30 cellular contexts compared by ENCODE assay signal in genomic region chr14:90294872-90295271, GRCh38. TPM values are rescaled to one million over a fixed set of nuclear protein-coding genes. Genes with fewer than 3 reads are reported as not detected.
A peak's percentile ranks its signal among the peaks of the same experiment; 100 is the strongest.
DNase-seq lines count a peak whose midpoint lies in the region; ATAC-seq, FAIRE-seq and TF ChIP-seq lines count a peak whose summit lies in the region.
"Had no signal": no experiment of that assay in that cellular context is flagged by ENCODE, and none has a peak within 500 bp of the region (broad histone marks: within the 10 kb centered on the region; RNA-seq: fewer than 3 reads in every experiment).

No MANE protein-coding gene starts in this region.

- no peak overlapping the region for H4K91ac ChIP-seq in mesenchymal stem cell (ENCODE audit: low read length)

- H3K4me2 ChIP-seq in mesenchymal stem cell (ENCODE audit: low read length, poor library complexity, severe bottlenecking) (no peak overlapping the region), osteoblast (ENCODE audit: insufficient read depth, low read length) (no peak overlapping the region), PC-9 (no peak overlapping the region)
- H3K4me2 ChIP-seq: hepatocyte had no signal

- H3K27ac ChIP-seq in mesenchymal stem cell (ENCODE audit: low read length, poor library complexity, severe bottlenecking) (no peak overlapping the region), osteoblast (ENCODE audit: low read depth, low read length) (no peak overlapping the region), PC-9 (no peak overlapping the region)
- H3K27ac ChIP-seq: body of pancreas, gastrocnemius medialis, hepatocyte, left ventricle myocardium inferior, ovary, SK-N-MC, suprapubic skin, uterus had no signal

- H3K14ac ChIP-seq in mesenchymal stem cell (ENCODE audit: low read length in 2 of 2): no peak overlapping the region

- TF ChIP-seq POLR2A in NB4 (IDR thresholded peaks at IDR 0.05; ENCODE audit: extremely low read depth, insufficient read length): no peak

- H2BK120ac ChIP-seq in mesenchymal stem cell (ENCODE audit: low read depth, low read length): no peak overlapping the region

- peaks cover 7% of the 10 kb centered on the region for H3K36me3 Mint-ChIP-seq in T-helper 17 cell (ENCODE audit: low read depth)
- peaks cover 52% of the 10 kb centered on the region for H3K36me3 Mint-ChIP-seq in effector memory CD8-positive, alpha-beta T cell (ENCODE audit: insufficient read depth)

- no peak for TF ChIP-seq CTCF in NB4 (IDR thresholded peaks at IDR 0.05; ENCODE audit: low read depth, low read length)
- TF ChIP-seq CTCF in osteoblast (IDR thresholded peaks at IDR 0.05; ENCODE audit: extremely low read depth, low read depth, low read length): no peak
- TF ChIP-seq CTCF in PC-9 (conservative IDR thresholded peaks at IDR 0.05): no peak

- H3K4ac ChIP-seq in mesenchymal stem cell (ENCODE audit: low read depth in 1 of 2, low read length in 2 of 2): no peak overlapping the region

- peaks cover 32% of the 10 kb centered on the region for H3K79me1 ChIP-seq in mesenchymal stem cell (replicated peaks; ENCODE audit: low read length, poor library complexity, severe bottlenecking)

- CTCF ChIA-PET in PC-9 (lab: Charles Lee): interaction anchor here (0.5 kb wide), 1 partner anchor 318 kb away, joined by 3 read pairs; no protein-coding TSS in a partner anchor

- no peak overlapping the region for H2BK15ac ChIP-seq in mesenchymal stem cell (ENCODE audit: low read depth, poor library complexity, severe bottlenecking)

- no peak for FAIRE-seq in GM19239 (lab: Jason Lieb, UNC)

- H3K9ac ChIP-seq in mesenchymal stem cell (ENCODE audit: low read length): no peak overlapping the region

- H3K9me3 Mint-ChIP-seq in effector memory CD8-positive, alpha-beta T cell: no peaks in the 10 kb centered on the region
- H3K9me3 Mint-ChIP-seq: immature natural killer cell; mesothelial cell of epicardium; natural killer cell treated with Interleukin-12 subunit alpha and Interleukin-12 subunit beta and Interleukin-15 and Interleukin-18, amount 100 ng/mL, for 72 hours; stimulated activated memory B cell treated with anti-CD40 and anti-IgM and Interleukin-4, amounts not matched to agents 10 μg/mL and 1 μg/mL and 100 μg/mL, for 72 hours had no signal

- H2BK5ac ChIP-seq in mesenchymal stem cell (ENCODE audit: low read depth, low read length, poor library complexity, severe bottlenecking): no peak overlapping the region

- H3K9me2 ChIP-seq in PC-9 (ENCODE audit: insufficient read depth): no peaks in the 10 kb centered on the region

- no peaks in the 10 kb centered on the region for H3K4me1 ChIP-seq in mesenchymal stem cell (ENCODE audit: control insufficient read depth, insufficient read depth, low read depth, low read length)
- peaks cover 13% of the 10 kb centered on the region for H3K4me1 ChIP-seq in osteoblast (ENCODE audit: insufficient read depth, low read length)
- H3K4me1 ChIP-seq in PC-9 (replicated peaks; ENCODE audit: insufficient read depth): no peaks in the 10 kb centered on the region
- H3K4me1 ChIP-seq: body of pancreas, suprapubic skin had no signal

- no peak overlapping the region for H4K8ac ChIP-seq in mesenchymal stem cell (ENCODE audit: low read length)

- H2AFZ ChIP-seq in mesenchymal stem cell (ENCODE audit: low read depth, low read length) (no peak overlapping the region), osteoblast (ENCODE audit: low read length) (no peak overlapping the region), PC-9 (no peak overlapping the region)
- H2AFZ ChIP-seq: hepatocyte had no signal

- H3K18ac ChIP-seq in mesenchymal stem cell (ENCODE audit: low read depth in 1 of 2, low read length in 2 of 2): no peak overlapping the region

- intact Hi-C loops in PC-9 (cut with micrococcal nuclease; ENCODE audit: unreplicated experiment): no loop called here

- no peak overlapping the region for H2BK12ac ChIP-seq in mesenchymal stem cell (ENCODE audit: low read length in 2 of 2)

- H3K36me3 ChIP-seq in mesenchymal stem cell (ENCODE audit: control insufficient read depth in 1 of 2, insufficient read depth in 2 of 2, low read depth in 1 of 2, low read length in 2 of 2) (peaks cover 38 to 85% of the 10 kb centered on the region in 2 experiments), osteoblast (ENCODE audit: insufficient read depth, low read length) (peaks cover 32% of the 10 kb centered on the region), PC-9 (ENCODE audit: low read depth) (no peaks in the 10 kb centered on the region)
- H3K36me3 ChIP-seq: ovary, uterus had no signal

- no peaks in the 10 kb centered on the region for H3K9me3 ChIP-seq in T-helper 17 cell (ENCODE audit: control insufficient read depth, low read length, poor library complexity, severe bottlenecking)
- no peaks in the 10 kb centered on the region for H3K9me3 ChIP-seq in mesenchymal stem cell (ENCODE audit: control insufficient read depth, low read length)
- no peaks in the 10 kb centered on the region for H3K9me3 ChIP-seq in osteoblast (ENCODE audit: low read depth, low read length)
- no peaks in the 10 kb centered on the region for H3K9me3 ChIP-seq in PC-9 (ENCODE audit: insufficient read depth, low read depth)
- H3K9me3 ChIP-seq: body of pancreas, gastrocnemius medialis, left ventricle myocardium inferior, ovary, suprapubic skin, uterus had no signal

- no peaks in the 10 kb centered on the region for H3F3A ChIP-seq in PC-9 (ENCODE audit: insufficient read depth, low read depth)

- no peak for ATAC-seq in T-helper 17 cell
- no peak for ATAC-seq in effector memory CD8-positive, alpha-beta T cell (replicated peaks)
- ATAC-seq: body of pancreas; esophagus mucosa; gastrocnemius medialis; stimulated activated memory B cell treated with anti-CD40 and anti-IgM and Interleukin-4, amounts not matched to agents 10 μg/mL and 1 μg/mL and 100 μg/mL, for 72 hours had no signal

- H3K27me3 ChIP-seq in mesenchymal stem cell (ENCODE audit: control insufficient read depth in 1 of 2, insufficient read depth in 1 of 2, low read length in 2 of 2) (no peaks in the 10 kb centered on the region), osteoblast (ENCODE audit: insufficient read depth, low read length) (no peaks in the 10 kb centered on the region), PC-9 (ENCODE audit: insufficient read depth, low read depth) (no peaks in the 10 kb centered on the region)
- H3K27me3 ChIP-seq: body of pancreas, gastrocnemius medialis, hepatocyte, ovary, suprapubic skin, uterus had no signal

- no TSS peak for BruUV-seq in PC-9 (replicated peaks; lab: Mats Ljungman, UMichigan)

- POLR2A ChIA-PET in PC-9 (lab: Charles Lee; ENCODE audit: unreplicated experiment): no interaction called here

- H4K20me1 ChIP-seq in osteoblast (ENCODE audit: insufficient read depth, low read length) (no peaks in the 10 kb centered on the region), PC-9 (ENCODE audit: insufficient read depth) (no peaks in the 10 kb centered on the region)

- H3K27me3 Mint-ChIP-seq in T-helper 17 cell: no peaks in the 10 kb centered on the region
- H3K27me3 Mint-ChIP-seq in effector memory CD8-positive, alpha-beta T cell: no peaks in the 10 kb centered on the region
- H3K27me3 Mint-ChIP-seq: natural killer cell treated with Interleukin-12 subunit alpha and Interleukin-12 subunit beta and Interleukin-15 and Interleukin-18, amount 100 ng/mL, for 72 hours; stimulated activated memory B cell treated with anti-CD40 and anti-IgM and Interleukin-4, amounts not matched to agents 10 μg/mL and 1 μg/mL and 100 μg/mL, for 72 hours had no signal

- H3K23ac ChIP-seq in mesenchymal stem cell (ENCODE audit: low read length in 2 of 2): peak overlapping the region in 1 of 2 experiments; percentile 53

- peaks cover 3% of the 10 kb centered on the region for H3K4me1 Mint-ChIP-seq in T-helper 17 cell
- H3K4me1 Mint-ChIP-seq in effector memory CD8-positive, alpha-beta T cell (ENCODE audit: low read depth in 2 of 2): no peaks in the 10 kb centered on the region
- H3K4me1 Mint-ChIP-seq: immature natural killer cell; mesothelial cell of epicardium; stimulated activated memory B cell treated with anti-CD40 and anti-IgM and Interleukin-4, amounts not matched to agents 10 μg/mL and 1 μg/mL and 100 μg/mL, for 72 hours had no signal

- H3K27ac Mint-ChIP-seq in T-helper 17 cell: peak overlapping the region; percentile 6
- H3K27ac Mint-ChIP-seq in effector memory CD8-positive, alpha-beta T cell: no peak overlapping the region
- H3K27ac Mint-ChIP-seq: immature natural killer cell; mesothelial cell of epicardium; natural killer cell treated with Interleukin-12 subunit alpha and Interleukin-12 subunit beta and Interleukin-15 and Interleukin-18, amount 100 ng/mL, for 72 hours; stimulated activated memory B cell treated with anti-CD40 and anti-IgM and Interleukin-4, amounts not matched to agents 10 μg/mL and 1 μg/mL and 100 μg/mL, for 72 hours had no signal

- H3K4me3 Mint-ChIP-seq in T-helper 17 cell: no peak overlapping the region
- no peak overlapping the region for H3K4me3 Mint-ChIP-seq in effector memory CD8-positive, alpha-beta T cell
- H3K4me3 Mint-ChIP-seq: immature natural killer cell; mesothelial cell of epicardium; natural killer cell treated with Interleukin-12 subunit alpha and Interleukin-12 subunit beta and Interleukin-15 and Interleukin-18, amount 100 ng/mL, for 72 hours; stimulated activated memory B cell treated with anti-CD40 and anti-IgM and Interleukin-4, amounts not matched to agents 10 μg/mL and 1 μg/mL and 100 μg/mL, for 72 hours had no signal

- H3K4me3 ChIP-seq in NB4 (ENCODE audit: low read depth, low read length): no peak overlapping the region
- H3K4me3 ChIP-seq in mesenchymal stem cell (ENCODE audit: insufficient read depth in 1 of 2, low read depth in 1 of 2, low read length in 2 of 2): no peak overlapping the region
- no peak overlapping the region for H3K4me3 ChIP-seq in osteoblast (ENCODE audit: insufficient read depth, low read length)
- no peak overlapping the region for H3K4me3 ChIP-seq in PC-9
- H3K4me3 ChIP-seq: body of pancreas, gastrocnemius medialis, hepatocyte, left ventricle myocardium inferior, ovary, SK-N-MC, suprapubic skin, uterus had no signal

- WGBS in mesenchymal stem cell: 100% methylated on average over 1 of the region's 2 CpGs

- H2AK5ac ChIP-seq in mesenchymal stem cell (ENCODE audit: low read length, severe bottlenecking): no peak overlapping the region

- H3K79me2 ChIP-seq in osteoblast (ENCODE audit: insufficient read depth, low read length): no peaks in the 10 kb centered on the region
- H3K79me2 ChIP-seq in PC-9 (ENCODE audit: low read depth): no peaks in the 10 kb centered on the region
- H3K79me2 ChIP-seq: hepatocyte had no signal

- DNase-seq in GF-D8 (lab: John Stamatoyannopoulos, UW): peak; percentile 76
- peak; percentile 79 for DNase-seq in NB4 (ENCODE audit: low read depth)
- no peak for DNase-seq in T-helper 17 cell
- peak; percentile 47 for DNase-seq in mesenchymal stem cell
- DNase-seq in effector memory CD8-positive, alpha-beta T cell: no peak
- DNase-seq in osteoblast (ENCODE audit: insufficient read length, low spot score, missing footprints): no peak
- DNase-seq in PC-9: no peak
- no peak for DNase-seq in GM19239 (ENCODE audit: insufficient read length, low spot score)
- DNase-seq: activated CD4-positive, alpha-beta T cell treated with anti-CD3 and anti-CD28 coated beads, Interleukin-2, amount 50 U/mL, for 1 hour; activated gamma-delta T cell; body of pancreas; C1 segment of cervical spinal cord; cerebellar nuclear complex; effector memory CD4-positive, alpha-beta T cell; gastrocnemius medialis; HCEC 1CT; immature natural killer cell; left ventricle myocardium inferior; NCI-H1436; ovary; retina; stimulated activated CD4-positive, alpha-beta T cell treated with anti-CD3 and anti-CD28 coated beads, Interleukin-4, amount 100 ng/mL, for 1 hour; uterus had no signal

RNA-seq across cellular contexts. Expression of gene NRDE2, which starts 36.9 kb away (rescaled TPM):
- total RNA-seq in T-helper 17 cell (10 to 100 TPM; 18.6 to 21.5 TPM), osteoblast (10.3 and 11.2 TPM in 2 replicates), PC-9 (2021) (6.5 and 10.1 TPM in 2 replicates)
- polyA plus RNA-seq in mesenchymal stem cell (2013, experiment 1 of 2): 4.8 TPM
- 4.4 TPM for polyA plus RNA-seq in mesenchymal stem cell (2013, experiment 2 of 2)

RNA-seq across cellular contexts. Expression of gene PSMC1, which starts 38.5 kb away (rescaled TPM):
- total RNA-seq in T-helper 17 cell (10 to 100 TPM; 61.6 to 65.8 TPM), osteoblast (94.8 and 101 TPM in 2 replicates), PC-9 (2021) (50.8 and 55.4 TPM in 2 replicates)
- 135 TPM for polyA plus RNA-seq in mesenchymal stem cell (2013, experiment 1 of 2)
- 146 TPM for polyA plus RNA-seq in mesenchymal stem cell (2013, experiment 2 of 2)

Comparison
In these comparisons a context has a peak if more than half of its experiments do, and no peak if none do; other contexts are left out.
1. DNase-seq: peak in GF-D8 (single experiment), NB4 (single experiment) and mesenchymal stem cell (single experiment); none in T-helper 17 cell (0 of 3), effector memory CD8-positive, alpha-beta T cell (0 of 3), osteoblast (single experiment), PC-9 (0 of 2) and GM19239 (single experiment).